Comparison of ENCODE assay signal across 8 cellular contexts in the genomic region with DNA sequence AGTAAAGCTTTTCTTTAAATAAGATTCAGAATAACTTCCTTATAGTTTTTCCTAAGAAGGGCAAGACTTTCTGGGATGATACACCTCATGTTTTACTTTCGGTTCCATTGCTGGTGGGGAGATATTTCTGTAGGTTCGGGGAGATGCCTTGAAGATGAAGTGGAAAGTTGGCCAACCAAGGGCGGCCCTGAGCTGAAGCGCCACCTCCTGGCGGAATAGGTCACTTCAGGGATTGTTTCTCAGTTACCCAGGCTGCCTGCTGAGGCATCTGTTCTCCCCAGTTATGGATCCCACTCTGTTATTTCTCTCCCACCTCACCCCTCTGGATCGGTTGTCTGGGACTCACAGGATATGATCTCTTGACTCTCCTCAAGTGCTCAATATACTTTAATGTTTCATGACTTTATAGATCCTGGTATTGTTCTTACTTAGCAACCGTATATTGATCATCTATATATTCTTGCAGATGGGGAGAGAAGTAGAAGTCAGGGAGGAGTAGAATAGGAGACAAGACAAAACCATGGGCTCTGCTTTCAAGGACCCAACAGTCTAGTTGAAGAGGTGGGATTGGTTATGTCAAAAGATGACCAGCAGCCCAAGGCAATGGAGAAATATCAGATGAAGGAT.
DNase-seq lines count a peak whose midpoint lies in the region; ATAC-seq lines count a peak whose summit lies in the region.

No MANE protein-coding gene starts in this region.

- DNase-seq in EH (ENCODE audit: low read depth) (peak; percentile 65), SKM-1 treated with dmso at 0.1 percent for 144 hours (lab: John Stamatoyannopoulos, UW; ENCODE audit: unreplicated experiment) (peak; percentile 45), hypothalamus (lab: John Stamatoyannopoulos, UW) (peak in 29 of 51 donors; percentile 5 to 72 (median 39)), HuH-7.5 (ENCODE audit: low spot score) (no peak)
- DNase-seq in activated naive CD4-positive, alpha-beta T cell treated with anti-CD3 and anti-CD28 coated beads, Interleukin-2, amount 50 U/mL, for 16 hours, result peak; percentile 68
- peak; percentile 31 to 56 (median 48) for DNase-seq in stimulated activated CD4-positive, alpha-beta T cell treated with anti-CD3 and anti-CD28 coated beads, Interleukin-1b, Interleukin-23, amount 100 ng/mL, for 24 hours (ENCODE audit: low read depth in 4 of 4, low spot score in 1 of 4)

- ATAC-seq in GM19468 (IDR thresholded peaks at IDR 0.05; ENCODE audit: extremely low read depth, unreplicated experiment) (peak; percentile 63), HG03521 (IDR thresholded peaks at IDR 0.05; ENCODE audit: unreplicated experiment) (peak; percentile 88)
